In genomic region chr22:38843716-38844660, GRCh38 we compare ENCODE assay signal across 8 cellular contexts. TPM values are rescaled to one million over a fixed set of nuclear protein-coding genes. Genes with fewer than 3 reads are reported as not detected.
DNase-seq lines count a peak whose midpoint lies in the region; ATAC-seq and TF ChIP-seq lines count a peak whose summit lies in the region.

NPTXR (minus strand) TSS chr22:38844028.

- WGBS in mammary epithelial cell (ENCODE audit: low coverage, missing lambda C conversion rate) = 15% methylated on average over 10 of the region's 109 CpGs

- CTCF ChIA-PET in BJ (lab: Yijun Ruan, JAX) (interaction anchor here (1.1 to 5.6 kb wide), 6 partner anchors 9 to 82 kb away, joined by 3 to 48 read pairs (median 3); no protein-coding TSS in a partner anchor), mammary epithelial cell (lab: Charles Lee; ENCODE audit: low non-redundant PET) (interaction anchor here (0.8 to 1.6 kb wide), 3 partner anchors 26 to 78 kb away, joined by 3 to 15 read pairs (median 4); no protein-coding TSS in a partner anchor)

- H4K20me1 ChIP-seq in mammary epithelial cell (ENCODE audit: insufficient read depth, low read length) = no peaks in the 10 kb centered on the region

- peak within 1 kb of the TSS; percentile 84 for H2AFZ ChIP-seq in mammary epithelial cell (ENCODE audit: low read depth, low read length)

- peaks cover 22% of the 10 kb centered on the region for H3K27me3 ChIP-seq in BJ (ENCODE audit: control insufficient read depth, insufficient read depth, low read length)
- H3K27me3 ChIP-seq in HUES48 (ENCODE audit: control insufficient read depth, insufficient read depth, low read length) = peaks cover 53% of the 10 kb centered on the region
- peaks cover 12% of the 10 kb centered on the region for H3K27me3 ChIP-seq in mammary epithelial cell (ENCODE audit: insufficient read depth, low read length)
- peaks cover 82% of the 10 kb centered on the region for H3K27me3 ChIP-seq in skeletal muscle satellite cell (ENCODE audit: control insufficient read depth, insufficient read depth, low read length)

- H3K36me3 ChIP-seq in BJ (ENCODE audit: control insufficient read depth, insufficient read depth, low read length) (no peaks in the 10 kb centered on the region), HUES48 (ENCODE audit: control insufficient read depth, insufficient read depth, low read length) (no peaks in the 10 kb centered on the region), mammary epithelial cell (ENCODE audit: insufficient read depth, low read length) (no peaks in the 10 kb centered on the region), skeletal muscle satellite cell (ENCODE audit: insufficient read depth, low read length) (no peaks in the 10 kb centered on the region)

- in situ Hi-C loops in mammary epithelial cell (cut with MboI; ENCODE audit: low sequenced_read_pairs in 2 of 2) = no loop called here

- peak within 1 kb of the TSS; percentile 30 for H3K4me3 ChIP-seq in BJ (ENCODE audit: low read depth, low read length)
- peak within 1 kb of the TSS; percentile 71 for H3K4me3 ChIP-seq in HUES48 (ENCODE audit: low read depth, low read length)
- H3K4me3 ChIP-seq in mammary epithelial cell (replicated peaks in 1 of 3; ENCODE audit: insufficient read depth in 1 of 3, low read depth in 2 of 3, low read length in 3 of 3) = peak within 1 kb of the TSS in 2 of 3 experiments; percentile 17 to 40
- H3K4me3 ChIP-seq in iPS-18c (ENCODE audit: insufficient read depth, low read depth, low read length) = peak within 1 kb of the TSS; percentile 59
- peak within 1 kb of the TSS; percentile 60 for H3K4me3 ChIP-seq in skeletal muscle satellite cell (ENCODE audit: low read length)

- H3K27ac ChIP-seq in HUES48 (ENCODE audit: low read depth, low read length) = no peak within 1 kb of the TSS
- no peak within 1 kb of the TSS for H3K27ac ChIP-seq in mammary epithelial cell (ENCODE audit: insufficient read depth, low read depth, low read length)

- dilution Hi-C loops in mammary epithelial cell (cut with HindIII; ENCODE audit: low sequenced_read_pairs) = no loop called here

- intact Hi-C loops in mammary epithelial cell (cut with micrococcal nuclease) = loop anchor here (2.0 kb wide), 1 partner anchor 75 kb away; no protein-coding TSS in a partner anchor

- DNase-seq in BJ (ENCODE audit: low read depth) (no peak), T-helper 2 cell (peak in 4 of 5 experiments; percentile 13 to 30 (median 18)), mammary epithelial cell (no peak), inferior parietal cortex (ENCODE audit: extremely low spot score) (no peak)

- BruUV-seq in mammary epithelial cell (replicated peaks; lab: Mats Ljungman, UMichigan) = no TSS peak

- H3K9me3 ChIP-seq in HUES48 (ENCODE audit: control insufficient read depth, insufficient read depth, low read length) (no peaks in the 10 kb centered on the region), mammary epithelial cell (replicated peaks; ENCODE audit: insufficient read depth, low read length) (no peaks in the 10 kb centered on the region), iPS-18c (ENCODE audit: control insufficient read depth, insufficient read depth, low read length) (peaks cover 2% of the 10 kb centered on the region), skeletal muscle satellite cell (replicated peaks; ENCODE audit: low read length) (no peaks in the 10 kb centered on the region)

- H3K9ac ChIP-seq in HUES48 (ENCODE audit: low read depth, low read length) (no peak within 1 kb of the TSS), mammary epithelial cell (ENCODE audit: insufficient read depth, low read length) (no peak within 1 kb of the TSS), skeletal muscle satellite cell (ENCODE audit: low read depth, low read length) (no peak within 1 kb of the TSS)

- POLR2A ChIA-PET in BJ (lab: Charles Lee) = interaction anchor here (0.6 kb wide), 1 partner anchor 38 kb away, joined by 3 read pairs; no protein-coding TSS in a partner anchor

- no peaks in the 10 kb centered on the region for H3K79me2 ChIP-seq in mammary epithelial cell (ENCODE audit: insufficient read depth, low read length)

- 0 out of 2 replicates have a peak, but pooled peaks cover 7% of the 10 kb centered on the region for H3K4me1 ChIP-seq in HUES48 (ENCODE audit: control insufficient read depth, insufficient read depth, low read length)
- peaks cover 10% of the 10 kb centered on the region for H3K4me1 ChIP-seq in mammary epithelial cell (ENCODE audit: insufficient read depth, low read length)
- no peaks in the 10 kb centered on the region for H3K4me1 ChIP-seq in skeletal muscle satellite cell (ENCODE audit: control insufficient read depth, insufficient read depth, low read length)

- no peak for ATAC-seq in HG02763 (IDR thresholded peaks at IDR 0.05; ENCODE audit: unreplicated experiment)

- H3K4me2 ChIP-seq in mammary epithelial cell (ENCODE audit: insufficient read depth, low read depth, low read length) (peak within 1 kb of the TSS; percentile 78), skeletal muscle satellite cell (ENCODE audit: low read length) (peak within 1 kb of the TSS; percentile 73)

- no peak for TF ChIP-seq CTCF in BJ (IDR thresholded peaks at IDR 0.05; ENCODE audit: insufficient read depth, low read depth, low read length)
- TF ChIP-seq CTCF in mammary epithelial cell (conservative IDR thresholded peaks at IDR 0.05 in 1 of 2, IDR thresholded peaks at IDR 0.05 in 1 of 2; ENCODE audit: extremely low read depth in 1 of 2, insufficient read depth in 1 of 2, low read depth in 1 of 2, low read length in 2 of 2) = no peak

RNA-seq across cellular contexts. Expression of gene NPTXR, which starts in this region (rescaled TPM):
- polyA plus RNA-seq in BJ (2011; rRNA removed) (1.4 and 2.5 TPM in 2 replicates), mammary epithelial cell (1.1 TPM)
- 2.5 and 3.6 TPM in 2 replicates for polyA minus RNA-seq in BJ (2011; rRNA and poly(A)+ RNA removed)
- total RNA-seq in mammary epithelial cell = 1 to 10 TPM; 1.3 to 3.5 TPM
- polyA minus RNA-seq in mammary epithelial cell = 2.9 TPM
- under 0.01 and 0.22 TPM in 2 replicates for total RNA-seq in skeletal muscle satellite cell (2012; rRNA removed)

Comparison
In these comparisons a context has a peak if more than half of its experiments do, and no peak if none do; other contexts are left out.
1. DNase-seq: peak in T-helper 2 cell (4 of 5); none in BJ (single experiment), mammary epithelial cell (single experiment) and inferior parietal cortex (single experiment).
2. Peak in every context shown above with its lines, with median percentiles within 50 percentile points of each other: H3K4me3 ChIP-seq.